ENCODE assay signal across 1 cellular context in genomic region chr14:100028990-100029677, GRCh38.
TF ChIP-seq lines count a peak whose summit lies in the region.

No MANE protein-coding gene starts in this region.

TF ChIP-seq in GM23338, 12 proteins besides CTCF, POLR2A, EP300 and RAD21:
- TF ChIP-seq ZNF462 (CRISPR knock-in tag; IDR thresholded peaks at IDR 0.05) (no peak), POLR2AphosphoS5 (IDR thresholded peaks at IDR 0.05; ENCODE audit: low read depth) (no peak), EZH2 (IDR thresholded peaks at IDR 0.05; ENCODE audit: low read depth, unreplicated experiment) (no peak), ZNF114 (CRISPR knock-in tag; IDR thresholded peaks at IDR 0.05) (no peak), CREB1 (CRISPR knock-in tag; IDR thresholded peaks at IDR 0.05; ENCODE audit: low read depth) (no peak)
